9 cellular contexts compared by ENCODE assay signal in genomic region chr2:68411397-68412126, GRCh38. TPM values are rescaled to one million over a fixed set of nuclear protein-coding genes. Genes with fewer than 3 reads are reported as not detected.
DNase-seq lines count a peak whose midpoint lies in the region; ATAC-seq lines count a peak whose summit lies in the region.
"Had no signal": no experiment of that assay in that cellular context is flagged by ENCODE, and none has a peak within 500 bp of the region (broad histone marks: within the 10 kb centered on the region; RNA-seq: fewer than 3 reads in every experiment).

No MANE protein-coding gene starts in this region.

- peak overlapping the region; percentile 58 for H3K27ac Mint-ChIP-seq in activated CD8-positive, alpha-beta memory T cell treated with anti-CD3 and anti-CD28 coated beads, Interleukin-2, amount 10 ng/mL, durations not matched to agents 7 days and 5 days
- H3K27ac Mint-ChIP-seq in stimulated activated memory B cell treated with anti-CD40 and anti-IgM and Interleukin-4, amounts not matched to agents 10 μg/mL and 1 μg/mL and 100 μg/mL, for 72 hours = peak overlapping the region; percentile 83

- H3K4me3 Mint-ChIP-seq in activated CD8-positive, alpha-beta memory T cell treated with anti-CD3 and anti-CD28 coated beads, Interleukin-2, amount 10 ng/mL, durations not matched to agents 7 days and 5 days = peak overlapping the region; percentile 8
- peak overlapping the region; percentile 74 for H3K4me3 Mint-ChIP-seq in stimulated activated memory B cell treated with anti-CD40 and anti-IgM and Interleukin-4, amounts not matched to agents 10 μg/mL and 1 μg/mL and 100 μg/mL, for 72 hours

- DNase-seq in activated CD8-positive, alpha-beta memory T cell treated with anti-CD3 and anti-CD28 coated beads, Interleukin-2, amount 10 ng/mL, durations not matched to agents 7 days and 5 days = no peak
- no peak for DNase-seq in activated CD8-positive, alpha-beta memory T cell treated with anti-CD3 and anti-CD28 coated beads, Interleukin-2, amount 50 U/mL, for 4 hours
- DNase-seq in NAMALWA (ENCODE audit: low spot score) (peak; percentile 93), NCI-H187 treated with DMSO at 0.1 percent for 48 hours (lab: John Stamatoyannopoulos, UW) (no peak), NCI-H748 treated with DMSO at 0.1 percent for 48 hours (lab: John Stamatoyannopoulos, UW) (no peak), NCI-H524 treated with DMSO at 0.1 percent for 48 hours (lab: John Stamatoyannopoulos, UW) (no peak)
- DNase-seq: NCI-H69 had no signal

- ATAC-seq in activated CD8-positive, alpha-beta memory T cell treated with anti-CD3 and anti-CD28 coated beads, Interleukin-2, amount 10 ng/mL, durations not matched to agents 7 days and 5 days = no peak
- ATAC-seq in HG02938 (IDR thresholded peaks at IDR 0.05; ENCODE audit: unreplicated experiment) = peak; percentile 90
- ATAC-seq in stimulated activated memory B cell treated with anti-CD40 and anti-IgM and Interleukin-4, amounts not matched to agents 10 μg/mL and 1 μg/mL and 100 μg/mL, for 72 hours = peak; percentile 99

- H3K4me1 Mint-ChIP-seq in activated CD8-positive, alpha-beta memory T cell treated with anti-CD3 and anti-CD28 coated beads, Interleukin-2, amount 10 ng/mL, durations not matched to agents 7 days and 5 days = peaks cover 23% of the 10 kb centered on the region
- peaks cover 77% of the 10 kb centered on the region for H3K4me1 Mint-ChIP-seq in stimulated activated memory B cell treated with anti-CD40 and anti-IgM and Interleukin-4, amounts not matched to agents 10 μg/mL and 1 μg/mL and 100 μg/mL, for 72 hours

- peaks cover 4% of the 10 kb centered on the region for H3K9me3 Mint-ChIP-seq in activated CD8-positive, alpha-beta memory T cell treated with anti-CD3 and anti-CD28 coated beads, Interleukin-2, amount 10 ng/mL, durations not matched to agents 7 days and 5 days (ENCODE audit: low read depth)
- H3K9me3 Mint-ChIP-seq in stimulated activated memory B cell treated with anti-CD40 and anti-IgM and Interleukin-4, amounts not matched to agents 10 μg/mL and 1 μg/mL and 100 μg/mL, for 72 hours = peaks cover 11% of the 10 kb centered on the region

- peaks cover 5% of the 10 kb centered on the region for H3K27me3 Mint-ChIP-seq in activated CD8-positive, alpha-beta memory T cell treated with anti-CD3 and anti-CD28 coated beads, Interleukin-2, amount 10 ng/mL, durations not matched to agents 7 days and 5 days
- H3K27me3 Mint-ChIP-seq in stimulated activated memory B cell treated with anti-CD40 and anti-IgM and Interleukin-4, amounts not matched to agents 10 μg/mL and 1 μg/mL and 100 μg/mL, for 72 hours = no peaks in the 10 kb centered on the region

- CTCF ChIA-PET in activated CD8-positive, alpha-beta memory T cell treated with anti-CD3 and anti-CD28 coated beads, Interleukin-2, amount 10 ng/mL, durations not matched to agents 7 days and 5 days (lab: Charles Lee) = interaction anchor here (0.7 to 3.3 kb wide), 4 partner anchors 15 to 50 kb away, joined by 3 to 13 read pairs (median 4); no protein-coding TSS in a partner anchor

- peaks cover 19% of the 10 kb centered on the region for H3K36me3 Mint-ChIP-seq in activated CD8-positive, alpha-beta memory T cell treated with anti-CD3 and anti-CD28 coated beads, Interleukin-2, amount 10 ng/mL, durations not matched to agents 7 days and 5 days
- peaks cover 19% of the 10 kb centered on the region for H3K36me3 Mint-ChIP-seq in stimulated activated memory B cell treated with anti-CD40 and anti-IgM and Interleukin-4, amounts not matched to agents 10 μg/mL and 1 μg/mL and 100 μg/mL, for 72 hours

RNA-seq across cellular contexts. Expression of gene PLEK, which starts 46.5 kb away (rescaled TPM):
- total RNA-seq in activated CD8-positive, alpha-beta memory T cell treated with anti-CD3 and anti-CD28 coated beads, Interleukin-2, amount 10 ng/mL, durations not matched to agents 7 days and 5 days = 10 to 100 TPM; 31.8 to 42.5 TPM

RNA-seq across cellular contexts. Expression of gene FBXO48, which starts 55.5 kb away (rescaled TPM):
- 1 to 10 TPM; 3.3 to 3.4 TPM for total RNA-seq in activated CD8-positive, alpha-beta memory T cell treated with anti-CD3 and anti-CD28 coated beads, Interleukin-2, amount 10 ng/mL, durations not matched to agents 7 days and 5 days

RNA-seq across cellular contexts. Expression of gene APLF, which starts 55.8 kb away (rescaled TPM):
- 1 to 10 TPM; 3.0 to 3.3 TPM for total RNA-seq in activated CD8-positive, alpha-beta memory T cell treated with anti-CD3 and anti-CD28 coated beads, Interleukin-2, amount 10 ng/mL, durations not matched to agents 7 days and 5 days
